In the genomic region with DNA sequence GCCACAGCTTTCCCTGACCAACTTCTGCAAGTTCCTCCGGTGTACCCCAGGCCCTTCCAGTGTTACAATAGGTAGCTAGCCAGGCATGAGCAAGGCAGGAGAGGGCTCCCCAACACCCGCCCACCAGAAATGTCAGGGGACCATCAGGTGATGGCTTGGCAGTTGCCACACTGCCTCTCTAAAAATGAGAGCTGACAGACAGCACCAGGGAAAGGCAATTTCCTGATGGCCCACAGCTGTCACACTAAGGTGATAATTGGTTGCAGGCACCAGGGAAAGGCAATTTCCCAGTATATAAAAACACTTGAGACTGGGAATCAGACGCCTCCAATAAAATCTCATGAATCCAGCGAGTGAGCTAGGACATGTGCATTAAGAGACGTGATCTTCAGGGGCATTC, we compare ENCODE assay signal across 19 cellular contexts. TPM values are rescaled to one million over a fixed set of nuclear protein-coding genes. Genes with fewer than 3 reads are reported as not detected.
"Had no signal": no experiment of that assay in that cellular context is flagged by ENCODE, and none has a peak within 500 bp of the region (broad histone marks: within the 10 kb centered on the region; RNA-seq: fewer than 3 reads in every experiment).

No MANE protein-coding gene starts in this region.

- H3K4me3 ChIP-seq: coronary artery, heart left ventricle, ovary, stomach, thoracic aorta, transverse colon had no signal

- H3K36me3 ChIP-seq: heart left ventricle, ovary, stomach, thoracic aorta, transverse colon had no signal

- DNase-seq: effector CD4-positive, alpha-beta T cell; endodermal cell; erythroblast; foreskin melanocyte; heart left ventricle; hypothalamus; kidney glomerular epithelial cell; naive thymus-derived CD8-positive, alpha-beta T cell; nucleus accumbens; ovary; right cardiac atrium; small intestine; stimulated activated CD4-positive, alpha-beta T cell treated with anti-CD3 and anti-CD28 coated beads, Interleukin-12 subunit alpha, Interleukin-12 subunit beta, amount 100 ng/mL, for 4 hours; stimulated activated naive CD4-positive, alpha-beta T cell; stomach; substantia nigra; transverse colon had no signal

- H3K27me3 ChIP-seq: heart left ventricle, ovary, stomach, transverse colon had no signal

- H3K27ac ChIP-seq: coronary artery, heart left ventricle, ovary, stomach, thoracic aorta, transverse colon had no signal

- H3K4me1 ChIP-seq: stomach, transverse colon had no signal

RNA-seq across cellular contexts. Expression of a gene that starts 49.9 kb away (rescaled TPM):
- polyA plus RNA-seq: naive thymus-derived CD8-positive, alpha-beta T cell had no signal
